1 cellular context compared by ENCODE assay signal in genomic region chr14:60734465-60735242, GRCh38.
A peak's percentile ranks its signal among the peaks of the same experiment; 100 is the strongest.
TF ChIP-seq lines count a peak whose summit lies in the region.

TSS of gene MNAT1 (plus strand) at chr14:60734761. CDS start at chr14:60734863, 102 bp downstream.

TF ChIP-seq in K562, 482 proteins besides CTCF, POLR2A, EP300 and RAD21 (continued from another document and continues in another):
- TF ChIP-seq CXXC5 (CRISPR knock-in tag; IDR thresholded peaks at IDR 0.05): peak; percentile 75
- no peak for TF ChIP-seq ZNF23 (CRISPR knock-in tag; IDR thresholded peaks at IDR 0.05)
- no peak for TF ChIP-seq CBFA2T3 (IDR thresholded peaks at IDR 0.05)
- TF ChIP-seq GTF2A2 (tag; IDR thresholded peaks at IDR 0.05): peak; percentile 78
- TF ChIP-seq TSC22D4 (tag; IDR thresholded peaks at IDR 0.05): no peak
- no peak for TF ChIP-seq POLR3A (IDR thresholded peaks at IDR 0.05; ENCODE audit: borderline replicate concordance, extremely low read depth, insufficient read depth, insufficient read length)
- TF ChIP-seq TFAP4 (CRISPR knock-in tag; IDR thresholded peaks at IDR 0.05; ENCODE audit: borderline replicate concordance): peak; percentile 60; the same call in 1 of the 2 replicates
- no peak for TF ChIP-seq ZFP91 (CRISPR knock-in tag; IDR thresholded peaks at IDR 0.05)
- TF ChIP-seq MCM5 (IDR thresholded peaks at IDR 0.05; ENCODE audit: low read depth): no peak
- TF ChIP-seq OTX1 (CRISPR knock-in tag; IDR thresholded peaks at IDR 0.05): no peak
- no peak for TF ChIP-seq ZBTB33 (CRISPR knock-in tag; IDR thresholded peaks at IDR 0.05)
- TF ChIP-seq GTF2F1 (IDR thresholded peaks at IDR 0.05; ENCODE audit: low read depth, low read length): peak; percentile 40; the same call in 1 of the 2 replicates
- TF ChIP-seq ZNF592 (IDR thresholded peaks at IDR 0.05): no peak
- no peak for TF ChIP-seq CEBPB (tag; IDR thresholded peaks at IDR 0.05)
- TF ChIP-seq MCM3 (IDR thresholded peaks at IDR 0.05): no peak
- TF ChIP-seq RBM39 (optimal IDR thresholded peaks at IDR 0.05; ENCODE audit: low read depth, low read length): no peak
- no peak for TF ChIP-seq CEBPZ (IDR thresholded peaks at IDR 0.05; ENCODE audit: borderline replicate concordance, low read depth, low read length)
- no peak for TF ChIP-seq CHCHD3 (CRISPR knock-in tag; IDR thresholded peaks at IDR 0.05)
- TF ChIP-seq LEF1 (IDR thresholded peaks at IDR 0.05): no peak
- TF ChIP-seq ZNF639 (CRISPR knock-in tag; conservative IDR thresholded peaks at IDR 0.05 in 1 of 2, IDR thresholded peaks at IDR 0.05 in 1 of 2): no peak
- TF ChIP-seq PRPF4 (IDR thresholded peaks at IDR 0.05; ENCODE audit: insufficient read depth, low read depth, low read length, poor library complexity, severe bottlenecking): no peak
- peak in 1 of 2 experiments; percentile 39; a peak in 2 of 4 replicates for TF ChIP-seq SIX5 (IDR thresholded peaks at IDR 0.05; ENCODE audit: borderline replicate concordance in 1 of 2, insufficient read depth in 1 of 2, low read depth in 1 of 2, low read length in 2 of 2)
- TF ChIP-seq RFX5 (IDR thresholded peaks at IDR 0.05; ENCODE audit: low read depth, low read length): no peak
- TF ChIP-seq E2F5 (CRISPR knock-in tag; IDR thresholded peaks at IDR 0.05): peak; percentile 47; the same call in 1 of the 2 replicates
- TF ChIP-seq ZNF354B (CRISPR knock-in tag; IDR thresholded peaks at IDR 0.05): no peak
- no peak for TF ChIP-seq FOXK1 (CRISPR knock-in tag; IDR thresholded peaks at IDR 0.05; ENCODE audit: borderline replicate concordance)
- no peak for TF ChIP-seq POU5F1 (IDR thresholded peaks at IDR 0.05; ENCODE audit: borderline replicate concordance, low read depth, low read length, partially characterized antibody)
- no peak for TF ChIP-seq MAFF (IDR thresholded peaks at IDR 0.05; ENCODE audit: low read length)
- TF ChIP-seq DIDO1 (tag; IDR thresholded peaks at IDR 0.05; ENCODE audit: low read depth): peak; percentile 90
- TF ChIP-seq STAT6 (CRISPR knock-in tag; IDR thresholded peaks at IDR 0.05): no peak
- peak; percentile 45; the same call in 1 of the 2 replicates for TF ChIP-seq NFRKB (IDR thresholded peaks at IDR 0.05; ENCODE audit: low read depth)
- TF ChIP-seq PHF20 (IDR thresholded peaks at IDR 0.05; ENCODE audit: partially characterized antibody): peak; percentile 75
- TF ChIP-seq PCBP1 (IDR thresholded peaks at IDR 0.05; ENCODE audit: low read depth, low read length, poor library complexity, severe bottlenecking): no peak
- TF ChIP-seq SAFB (IDR thresholded peaks at IDR 0.05; ENCODE audit: borderline replicate concordance, low read depth, low read length): no peak
- TF ChIP-seq PURB (CRISPR knock-in tag; IDR thresholded peaks at IDR 0.05; ENCODE audit: low read depth): no peak
- no peak for TF ChIP-seq PTBP1 (IDR thresholded peaks at IDR 0.05; ENCODE audit: low read depth, low read length)
- no peak for TF ChIP-seq NELFE (IDR thresholded peaks at IDR 0.05; ENCODE audit: insufficient read depth, insufficient read length)
- TF ChIP-seq ZNF655 (CRISPR knock-in tag; IDR thresholded peaks at IDR 0.05): no peak
- TF ChIP-seq FOXA1 (IDR thresholded peaks at IDR 0.05; ENCODE audit: borderline replicate concordance): no peak
- TF ChIP-seq HDAC8 (tag; IDR thresholded peaks at IDR 0.05): no peak
- TF ChIP-seq HMGXB4 (CRISPR knock-in tag; IDR thresholded peaks at IDR 0.05): no peak
- TF ChIP-seq RB1 (IDR thresholded peaks at IDR 0.05; ENCODE audit: low read depth): peak; percentile 68
